Comparison of ENCODE assay signal across 9 cellular contexts in genomic region chr12:78392918-78393317, GRCh38.
DNase-seq lines count a peak whose midpoint lies in the region; ATAC-seq and TF ChIP-seq lines count a peak whose summit lies in the region.
"Had no signal": no experiment of that assay in that cellular context is flagged by ENCODE, and none has a peak within 500 bp of the region (broad histone marks: within the 10 kb centered on the region; RNA-seq: fewer than 3 reads in every experiment).

No MANE protein-coding gene starts in this region.

- H3K9me3 ChIP-seq in PC-9 (ENCODE audit: insufficient read depth, low read depth), result no peaks in the 10 kb centered on the region

- BruUV-seq in PC-9 (replicated peaks; lab: Mats Ljungman, UMichigan), result no TSS peak

- H2AFZ ChIP-seq in PC-9, result no peak overlapping the region

- H3K4me1 ChIP-seq in PC-9 (replicated peaks; ENCODE audit: insufficient read depth), result no peaks in the 10 kb centered on the region

- TF ChIP-seq CTCF in 22Rv1 (IDR thresholded peaks at IDR 0.05) (peak; percentile 59), PC-9 (conservative IDR thresholded peaks at IDR 0.05) (peak; percentile 28; the same call in 1 of the 2 replicates), fibroblast of villous mesenchyme (IDR thresholded peaks at IDR 0.05; ENCODE audit: insufficient read depth, low read depth, low read length) (no peak)

- no peaks in the 10 kb centered on the region for H4K20me1 ChIP-seq in PC-9 (ENCODE audit: insufficient read depth)

- no peaks in the 10 kb centered on the region for H3K79me2 ChIP-seq in PC-9 (ENCODE audit: low read depth)

- no peaks in the 10 kb centered on the region for H3K9me2 ChIP-seq in PC-9 (ENCODE audit: insufficient read depth)

- H3K4me1 Mint-ChIP-seq in activated T-helper 2 cell treated with anti-CD3 and anti-CD28 coated beads, Interferon-gamma antibody, Interleukin-2, Interleukin-4, amounts not matched to agents 10 μg/mL and 5 μg/mL and 100 μg/mL, durations not matched to agents 14 hours and 24 hours and 36 hours (ENCODE audit: low read depth), result no peaks in the 10 kb centered on the region
- H3K4me1 Mint-ChIP-seq in activated CD8-positive, alpha-beta memory T cell treated with anti-CD3 and anti-CD28 coated beads, Interleukin-2, amount 10 ng/mL, durations not matched to agents 7 days and 5 days, result no peaks in the 10 kb centered on the region

- H3F3A ChIP-seq in PC-9 (ENCODE audit: insufficient read depth, low read depth), result no peaks in the 10 kb centered on the region

- intact Hi-C loops in PC-9 (cut with micrococcal nuclease; ENCODE audit: unreplicated experiment), result no loop called here
- intact Hi-C loops in activated T-helper 2 cell treated with anti-CD3 and anti-CD28 coated beads, Interferon-gamma antibody, Interleukin-2, Interleukin-4, amounts not matched to agents 10 μg/mL and 5 μg/mL and 100 μg/mL, durations not matched to agents 14 hours and 24 hours and 36 hours (cut with micrococcal nuclease), result no loop called here

- no peak overlapping the region for H3K4me2 ChIP-seq in PC-9

- H3K4me3 ChIP-seq in PC-9, result no peak overlapping the region
- H3K4me3 ChIP-seq in fibroblast of villous mesenchyme (ENCODE audit: low read depth, low read length), result no peak overlapping the region

- no peaks in the 10 kb centered on the region for H3K9me3 Mint-ChIP-seq in activated T-helper 2 cell treated with anti-CD3 and anti-CD28 coated beads, Interferon-gamma antibody, Interleukin-2, Interleukin-4, amounts not matched to agents 10 μg/mL and 5 μg/mL and 100 μg/mL, durations not matched to agents 14 hours and 24 hours and 36 hours
- peaks cover 4% of the 10 kb centered on the region for H3K9me3 Mint-ChIP-seq in activated CD8-positive, alpha-beta memory T cell treated with anti-CD3 and anti-CD28 coated beads, Interleukin-2, amount 10 ng/mL, durations not matched to agents 7 days and 5 days (ENCODE audit: low read depth)

- no peaks in the 10 kb centered on the region for H3K27me3 ChIP-seq in PC-9 (ENCODE audit: insufficient read depth, low read depth)

- no peaks in the 10 kb centered on the region for H3K27me3 Mint-ChIP-seq in activated T-helper 2 cell treated with anti-CD3 and anti-CD28 coated beads, Interferon-gamma antibody, Interleukin-2, Interleukin-4, amounts not matched to agents 10 μg/mL and 5 μg/mL and 100 μg/mL, durations not matched to agents 14 hours and 24 hours and 36 hours (ENCODE audit: low read depth)
- no peaks in the 10 kb centered on the region for H3K27me3 Mint-ChIP-seq in activated CD8-positive, alpha-beta memory T cell treated with anti-CD3 and anti-CD28 coated beads, Interleukin-2, amount 10 ng/mL, durations not matched to agents 7 days and 5 days

- peak; percentile 65 for DNase-seq in HCEC 1CT
- DNase-seq in PC-9, result no peak
- peak; percentile 13 for DNase-seq in fibroblast of villous mesenchyme (ENCODE audit: low read depth)
- DNase-seq in activated T-helper 2 cell treated with anti-CD3 and anti-CD28 coated beads, Interferon-gamma antibody, Interleukin-2, Interleukin-4, amounts not matched to agents 10 μg/mL and 5 μg/mL and 100 μg/mL, durations not matched to agents 14 hours and 24 hours and 36 hours (ENCODE audit: low spot score), result no peak
- no peak for DNase-seq in activated CD8-positive, alpha-beta memory T cell treated with anti-CD3 and anti-CD28 coated beads, Interleukin-2, amount 10 ng/mL, durations not matched to agents 7 days and 5 days
- DNase-seq: right cardiac atrium had no signal

- POLR2A ChIA-PET in PC-9 (lab: Charles Lee; ENCODE audit: unreplicated experiment), result no interaction called here

- H3K36me3 ChIP-seq in PC-9 (ENCODE audit: low read depth), result no peaks in the 10 kb centered on the region

- no peak for ATAC-seq in HG03565 (IDR thresholded peaks at IDR 0.05; ENCODE audit: unreplicated experiment)
- no peak for ATAC-seq in HG03469 (IDR thresholded peaks at IDR 0.05; ENCODE audit: unreplicated experiment)
- ATAC-seq in activated CD8-positive, alpha-beta memory T cell treated with anti-CD3 and anti-CD28 coated beads, Interleukin-2, amount 10 ng/mL, durations not matched to agents 7 days and 5 days, result no peak
- ATAC-seq: right cardiac atrium had no signal

- no peaks in the 10 kb centered on the region for H3K36me3 Mint-ChIP-seq in activated T-helper 2 cell treated with anti-CD3 and anti-CD28 coated beads, Interferon-gamma antibody, Interleukin-2, Interleukin-4, amounts not matched to agents 10 μg/mL and 5 μg/mL and 100 μg/mL, durations not matched to agents 14 hours and 24 hours and 36 hours (ENCODE audit: low read depth)
- H3K36me3 Mint-ChIP-seq in activated CD8-positive, alpha-beta memory T cell treated with anti-CD3 and anti-CD28 coated beads, Interleukin-2, amount 10 ng/mL, durations not matched to agents 7 days and 5 days, result no peaks in the 10 kb centered on the region

- H3K27ac Mint-ChIP-seq in activated T-helper 2 cell treated with anti-CD3 and anti-CD28 coated beads, Interferon-gamma antibody, Interleukin-2, Interleukin-4, amounts not matched to agents 10 μg/mL and 5 μg/mL and 100 μg/mL, durations not matched to agents 14 hours and 24 hours and 36 hours, result no peak overlapping the region
- H3K27ac Mint-ChIP-seq in activated CD8-positive, alpha-beta memory T cell treated with anti-CD3 and anti-CD28 coated beads, Interleukin-2, amount 10 ng/mL, durations not matched to agents 7 days and 5 days, result no peak overlapping the region

- H3K27ac ChIP-seq in 22Rv1, result no peak overlapping the region
- no peak overlapping the region for H3K27ac ChIP-seq in PC-9

- no peak overlapping the region for H3K4me3 Mint-ChIP-seq in activated T-helper 2 cell treated with anti-CD3 and anti-CD28 coated beads, Interferon-gamma antibody, Interleukin-2, Interleukin-4, amounts not matched to agents 10 μg/mL and 5 μg/mL and 100 μg/mL, durations not matched to agents 14 hours and 24 hours and 36 hours (ENCODE audit: low read depth)
- H3K4me3 Mint-ChIP-seq in activated CD8-positive, alpha-beta memory T cell treated with anti-CD3 and anti-CD28 coated beads, Interleukin-2, amount 10 ng/mL, durations not matched to agents 7 days and 5 days, result no peak overlapping the region

- CTCF ChIA-PET in PC-9 (lab: Charles Lee), result no interaction called here
- CTCF ChIA-PET in activated CD8-positive, alpha-beta memory T cell treated with anti-CD3 and anti-CD28 coated beads, Interleukin-2, amount 10 ng/mL, durations not matched to agents 7 days and 5 days (lab: Charles Lee), result no interaction called here

Comparison
In these comparisons a context has a peak if more than half of its experiments do, and no peak if none do; other contexts are left out.
1. DNase-seq: peak in HCEC 1CT (single experiment) and fibroblast of villous mesenchyme (single experiment); none in PC-9 (0 of 2), activated T-helper 2 cell treated with anti-CD3 and anti-CD28 coated beads, Interferon-gamma antibody, Interleukin-2, Interleukin-4, amounts not matched to agents 10 μg/mL and 5 μg/mL and 100 μg/mL, durations not matched to agents 14 hours and 24 hours and 36 hours (single experiment) and activated CD8-positive, alpha-beta memory T cell treated with anti-CD3 and anti-CD28 coated beads, Interleukin-2, amount 10 ng/mL, durations not matched to agents 7 days and 5 days (single experiment).